17 cellular contexts compared by ENCODE assay signal in the genomic region with DNA sequence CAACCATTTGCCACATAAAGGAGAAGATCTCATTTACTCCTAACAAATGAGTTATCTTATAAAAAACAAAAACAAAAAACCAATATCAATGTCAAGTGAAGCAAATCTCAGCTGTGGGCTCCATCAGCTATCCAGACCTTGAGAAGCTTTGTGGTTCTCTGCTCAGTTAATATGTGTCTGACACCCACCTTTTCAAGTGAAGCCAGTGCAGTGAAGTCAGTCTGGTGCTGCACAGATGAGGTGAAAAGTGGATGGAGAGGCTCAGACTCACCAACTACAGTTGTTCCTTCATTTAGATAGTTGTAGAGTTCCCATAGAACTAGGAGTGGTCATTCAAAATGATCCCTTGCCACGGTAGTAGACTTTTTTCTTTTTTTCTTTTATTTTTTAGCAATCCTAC.
"Had no signal": no experiment of that assay in that cellular context is flagged by ENCODE, and none has a peak within 500 bp of the region (broad histone marks: within the 10 kb centered on the region; RNA-seq: fewer than 3 reads in every experiment).

No MANE protein-coding gene starts in this region.

- H3K9me3 ChIP-seq: esophagus squamous epithelium, ovary, stomach, testis, upper lobe of left lung had no signal

- ATAC-seq: activated CD8-positive, alpha-beta T cell treated with anti-CD3 and anti-CD28 coated beads for 36 hours; activated naive CD4-positive, alpha-beta T cell treated with anti-CD3 and anti-CD28 coated beads, Interleukin-2, amount 50 U/mL, for 72 hours; sciatic nerve had no signal

- H3K4me3 Mint-ChIP-seq: activated CD8-positive, alpha-beta T cell treated with anti-CD3 and anti-CD28 coated beads for 36 hours had no signal

- H2AFZ ChIP-seq: hepatocyte had no signal

- H3K36me3 Mint-ChIP-seq: activated naive CD4-positive, alpha-beta T cell treated with anti-CD3 and anti-CD28 coated beads, Interleukin-2, amount 50 U/mL, for 72 hours had no signal

- H3K36me3 ChIP-seq: esophagus squamous epithelium, ovary, stomach, upper lobe of left lung had no signal

- H3K79me2 ChIP-seq: hepatocyte had no signal

- H3K27me3 ChIP-seq: esophagus squamous epithelium, hepatocyte, ovary, stomach, testis, upper lobe of left lung had no signal

- H3K4me2 ChIP-seq: hepatocyte had no signal

- H3K27ac Mint-ChIP-seq: activated CD8-positive, alpha-beta T cell treated with anti-CD3 and anti-CD28 coated beads for 36 hours had no signal

- DNase-seq: activated CD4-positive, alpha-beta T cell treated with anti-CD3 and anti-CD28 coated beads for 48 hours; activated CD8-positive, alpha-beta T cell treated with anti-CD3 and anti-CD28 coated beads for 36 hours; activated effector memory CD4-positive, alpha-beta T cell treated with anti-CD3 and anti-CD28 coated beads, Interleukin-2, amount 50 U/mL, for 16 hours; activated T-cell treated with anti-CD3 and anti-CD28 coated beads, Interleukin-2, amount 50 U/mL, for 48 hours; caudate nucleus; esophagus squamous epithelium; islet precursor cell; ovary; stomach; T1000; testis; upper lobe of left lung had no signal

- H3K4me3 ChIP-seq: esophagus squamous epithelium, hepatocyte, ovary, stomach, testis, upper lobe of left lung had no signal

- H3K4me1 ChIP-seq: esophagus squamous epithelium, stomach, testis, upper lobe of left lung had no signal

- FAIRE-seq: colon had no signal

- H3K27ac ChIP-seq: esophagus squamous epithelium, hepatocyte, ovary, stomach, testis, upper lobe of left lung, VCaP had no signal

- H3K9me3 Mint-ChIP-seq: activated CD8-positive, alpha-beta T cell treated with anti-CD3 and anti-CD28 coated beads for 36 hours; activated naive CD4-positive, alpha-beta T cell treated with anti-CD3 and anti-CD28 coated beads, Interleukin-2, amount 50 U/mL, for 72 hours had no signal
